ENCODE assay signal across 8 cellular contexts in the genomic region with DNA sequence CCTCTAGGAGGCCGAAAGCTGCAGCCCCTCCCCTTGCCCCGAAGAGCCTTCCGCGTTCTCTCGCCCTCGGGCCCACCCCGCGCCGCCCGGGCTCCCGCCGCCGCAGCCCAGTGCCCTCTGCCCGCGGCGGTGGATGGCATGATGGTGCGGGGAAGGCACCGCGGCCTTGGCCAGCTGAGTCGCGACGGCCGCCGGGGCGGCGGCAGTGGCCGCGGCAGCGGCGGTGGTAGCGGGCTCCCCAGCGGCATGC. TPM values are rescaled to one million over a fixed set of nuclear protein-coding genes. Genes with fewer than 3 reads are reported as not detected.
DNase-seq lines count a peak whose midpoint lies in the region; ATAC-seq and TF ChIP-seq lines count a peak whose summit lies in the region.

No MANE protein-coding gene starts in this region.

- no peaks in the 10 kb centered on the region for H3K36me3 ChIP-seq in endocrine pancreas (ENCODE audit: control insufficient read depth, insufficient read depth, low read length)

- no peaks in the 10 kb centered on the region for H3K9me3 ChIP-seq in endocrine pancreas (ENCODE audit: control insufficient read depth, low read length)

- H3K36me3 Mint-ChIP-seq in naive B cell, result peaks cover 0 to 5% of the 10 kb centered on the region in 2 donors

- DNase-seq in AG09309 (ENCODE audit: low read depth) (no peak), NB4 (ENCODE audit: low read depth) (no peak), naive B cell (no peak), COLO829 (ENCODE audit: low spot score) (no peak), NCI-H2107 (lab: John Stamatoyannopoulos, UW) (no peak)
- DNase-seq in activated CD4-positive, CD25-positive, alpha-beta regulatory T cell treated with anti-CD3 and anti-CD28 coated beads, Interleukin-2, amount 50 U/mL, for 72 hours, result no peak

- H3K4me3 ChIP-seq in AG09309 (ENCODE audit: control insufficient read depth, low read depth, low read length), result peak overlapping the region; percentile 86
- peak overlapping the region; percentile 42 for H3K4me3 ChIP-seq in NB4 (ENCODE audit: low read depth, low read length)
- no peak overlapping the region for H3K4me3 ChIP-seq in endocrine pancreas (ENCODE audit: control insufficient read depth, insufficient read depth, low read length)

- H3K9ac ChIP-seq in endocrine pancreas (ENCODE audit: control insufficient read depth, insufficient read depth, low read length), result peak overlapping the region; percentile 30

- TF ChIP-seq POLR2A in NB4 (IDR thresholded peaks at IDR 0.05; ENCODE audit: extremely low read depth, insufficient read length), result no peak

- H3K4me3 Mint-ChIP-seq in naive B cell, result peak overlapping the region; percentile 78 to 92 (median 85)

- ATAC-seq in naive B cell (ENCODE audit: low read depth in 2 of 2) (no peak), GM21576 (IDR thresholded peaks at IDR 0.05; ENCODE audit: unreplicated experiment) (no peak)

- TF ChIP-seq CTCF in AG09309 (IDR thresholded peaks at IDR 0.05; ENCODE audit: control insufficient read depth, insufficient read depth, low read depth, low read length, missing control alignments) (no peak), NB4 (IDR thresholded peaks at IDR 0.05; ENCODE audit: low read depth, low read length) (no peak)

- peak overlapping the region in 5 of 6 donors; percentile 44 to 95 (median 92) for H3K27ac Mint-ChIP-seq in naive B cell

- H3K9me3 Mint-ChIP-seq in naive B cell, result peaks cover 0 to 2% (median 0%) of the 10 kb centered on the region in 7 donors

- no peaks in the 10 kb centered on the region for H3K27me3 ChIP-seq in endocrine pancreas (ENCODE audit: control insufficient read depth, insufficient read depth, low read length)

- peaks cover 33 to 43% (median 40%) of the 10 kb centered on the region in 3 donors for H3K4me1 Mint-ChIP-seq in naive B cell

- no peaks in the 10 kb centered on the region for H3K27me3 Mint-ChIP-seq in naive B cell

- H3K4me1 ChIP-seq in endocrine pancreas (ENCODE audit: control insufficient read depth, insufficient read depth, low read length), result no peaks in the 10 kb centered on the region

RNA-seq across cellular contexts. Expression of gene TLNRD1, which starts 1.2 kb away (rescaled TPM):
- polyA plus RNA-seq in naive B cell (ENCODE audit: low read depth in 6 of 6), result 1 to 10 TPM; 3.0 to 6.4 (median 5.2) TPM

RNA-seq across cellular contexts. Expression of gene MESD, which starts 12.3 kb away (rescaled TPM):
- 10 to 100 TPM; 16.0 to 24.8 (median 20.4) TPM for polyA plus RNA-seq in naive B cell (ENCODE audit: low read depth in 6 of 6)
